Comparison of ENCODE assay signal across 8 cellular contexts in genomic region chr1:231335663-231336602, GRCh38. TPM values are rescaled to one million over a fixed set of nuclear protein-coding genes. Genes with fewer than 3 reads are reported as not detected.
DNase-seq lines count a peak whose midpoint lies in the region; ATAC-seq, FAIRE-seq and TF ChIP-seq lines count a peak whose summit lies in the region.

No MANE protein-coding gene starts in this region.

- H3K4me3 Mint-ChIP-seq in astrocyte (ENCODE audit: unreplicated experiment): peak overlapping the region; percentile 97

- H4K91ac ChIP-seq in mesenchymal stem cell (ENCODE audit: low read length): no peak overlapping the region

- no peaks in the 10 kb centered on the region for H3K9me3 ChIP-seq in heart left ventricle
- H3K9me3 ChIP-seq in astrocyte (ENCODE audit: insufficient read depth, low read depth, low read length): no peaks in the 10 kb centered on the region
- H3K9me3 ChIP-seq in mesenchymal stem cell (ENCODE audit: control insufficient read depth, low read length): no peaks in the 10 kb centered on the region
- no peaks in the 10 kb centered on the region for H3K9me3 ChIP-seq in vagina
- no peaks in the 10 kb centered on the region for H3K9me3 ChIP-seq in adrenal gland (replicated peaks in 1 of 3)

- TF ChIP-seq POLR2A in heart left ventricle (IDR thresholded peaks at IDR 0.05): no peak
- no peak for TF ChIP-seq POLR2A in vagina (IDR thresholded peaks at IDR 0.05)
- TF ChIP-seq POLR2A in adrenal gland (IDR thresholded peaks at IDR 0.05): no peak

- H4K8ac ChIP-seq in mesenchymal stem cell (ENCODE audit: low read length): no peak overlapping the region

- H2BK5ac ChIP-seq in mesenchymal stem cell (ENCODE audit: low read depth, low read length, poor library complexity, severe bottlenecking): no peak overlapping the region

- intact Hi-C loops in heart left ventricle (cut with DNase I): loop anchor here in 6 of 10 donors (2.0 to 10.0 kb wide), 5 partner anchors 79 to 191 kb away; partner anchors contain the start of genes GNPAT (in 5 of the 6) and TSNAX (in 1 of the 6)
- intact Hi-C loops in left cardiac atrium (cut with DNase I): loop anchor here in 1 of 2 donors (5.0 kb wide), 1 partner anchor 64 kb away; no protein-coding TSS in a partner anchor
- intact Hi-C loops in vagina (cut with DNase I): loop anchor here (10.0 kb wide), 1 partner anchor 199 kb away; no protein-coding TSS in a partner anchor
- intact Hi-C loops in adrenal gland (cut with DNase I): loop anchor here in 1 of 2 donors (10.0 kb wide), 1 partner anchor 259 kb away; no protein-coding TSS in a partner anchor

- no peak for FAIRE-seq in astrocyte (lab: Jason Lieb, UNC)

- H3K14ac ChIP-seq in mesenchymal stem cell (ENCODE audit: low read length in 2 of 2): no peak overlapping the region

- TF ChIP-seq CTCF in heart left ventricle (IDR thresholded peaks at IDR 0.05): no peak
- TF ChIP-seq CTCF in astrocyte (IDR thresholded peaks at IDR 0.05; ENCODE audit: insufficient read depth, low read depth, low read length): no peak
- no peak for TF ChIP-seq CTCF in vagina (IDR thresholded peaks at IDR 0.05)
- no peak for TF ChIP-seq CTCF in adrenal gland (IDR thresholded peaks at IDR 0.05)

- H3K27ac ChIP-seq in heart left ventricle (peak overlapping the region in 2 of 12 donors; percentile 95 to 96), astrocyte (ENCODE audit: low read depth, low read length) (no peak overlapping the region), mesenchymal stem cell (ENCODE audit: low read length, poor library complexity, severe bottlenecking) (no peak overlapping the region), vagina (no peak overlapping the region), adrenal gland (no peak overlapping the region)

- H3K79me1 ChIP-seq in mesenchymal stem cell (replicated peaks; ENCODE audit: low read length, poor library complexity, severe bottlenecking): peaks cover 5% of the 10 kb centered on the region

- H3K4me1 ChIP-seq in heart left ventricle (peaks cover 14 to 70% (median 55%) of the 10 kb centered on the region in 12 donors), astrocyte (ENCODE audit: insufficient read depth, low read length) (peaks cover 41% of the 10 kb centered on the region), mesenchymal stem cell (ENCODE audit: control insufficient read depth, insufficient read depth, low read depth, low read length) (peaks cover 18% of the 10 kb centered on the region), vagina (peaks cover 67% of the 10 kb centered on the region), adrenal gland (replicated peaks in 1 of 2) (peaks cover 42 to 55% of the 10 kb centered on the region in 2 donors)

- H3K4me2 ChIP-seq in astrocyte (ENCODE audit: low read length) (peak overlapping the region; percentile 96), mesenchymal stem cell (ENCODE audit: low read length, poor library complexity, severe bottlenecking) (peak overlapping the region; percentile 76)

- H3K9ac ChIP-seq in astrocyte (ENCODE audit: low read length) (peak overlapping the region; percentile 99), mesenchymal stem cell (ENCODE audit: low read length) (peak overlapping the region; percentile 96)

- H2BK15ac ChIP-seq in mesenchymal stem cell (ENCODE audit: low read depth, poor library complexity, severe bottlenecking): no peak overlapping the region

- peak overlapping the region; percentile 93 for H3K27ac Mint-ChIP-seq in astrocyte (ENCODE audit: unreplicated experiment)

- DNase-seq in heart left ventricle: no peak
- DNase-seq in left cardiac atrium: no peak
- no peak for DNase-seq in astrocyte (ENCODE audit: low read depth)
- peak; percentile 11 for DNase-seq in mesenchymal stem cell
- no peak for DNase-seq in vagina (ENCODE audit: extremely low spot score in 2 of 2)
- no peak for DNase-seq in left lobe of liver (ENCODE audit: low spot score)
- no peak for DNase-seq in RPMI8226
- no peak for DNase-seq in adrenal gland

- H3K18ac ChIP-seq in mesenchymal stem cell (ENCODE audit: low read depth in 1 of 2, low read length in 2 of 2): no peak overlapping the region

- H3K4me3 ChIP-seq in heart left ventricle (peak overlapping the region; percentile 63 to 96 (median 82)), astrocyte (ENCODE audit: insufficient read depth, low read depth, low read length) (peak overlapping the region; percentile 99), mesenchymal stem cell (ENCODE audit: insufficient read depth in 1 of 2, low read depth in 1 of 2, low read length in 2 of 2) (peak overlapping the region in 1 of 2 experiments; percentile 99), vagina (peak overlapping the region; percentile 72 to 95), adrenal gland (peak overlapping the region in 2 of 4 donors; percentile 71 to 90)

- H3K4me1 Mint-ChIP-seq in astrocyte (ENCODE audit: low read depth, unreplicated experiment): peaks cover 33% of the 10 kb centered on the region

- H3K9me3 Mint-ChIP-seq in astrocyte (ENCODE audit: unreplicated experiment): no peaks in the 10 kb centered on the region

- no peak overlapping the region for H2BK120ac ChIP-seq in mesenchymal stem cell (ENCODE audit: low read depth, low read length)

- peaks cover 54% of the 10 kb centered on the region for H4K20me1 ChIP-seq in astrocyte (ENCODE audit: insufficient read depth, low read length)

- no peaks in the 10 kb centered on the region for H3K27me3 Mint-ChIP-seq in astrocyte (ENCODE audit: low read depth, unreplicated experiment)

- no peak for ATAC-seq in heart left ventricle
- ATAC-seq in left cardiac atrium: no peak
- no peak for ATAC-seq in left lobe of liver

- no peak overlapping the region for H2AK5ac ChIP-seq in mesenchymal stem cell (ENCODE audit: low read length, severe bottlenecking)

- H3K79me2 ChIP-seq in astrocyte (ENCODE audit: insufficient read depth, low read length): peaks cover 89% of the 10 kb centered on the region

- no peak overlapping the region for H3K4ac ChIP-seq in mesenchymal stem cell (ENCODE audit: low read depth in 1 of 2, low read length in 2 of 2)

- H2AFZ ChIP-seq in astrocyte (ENCODE audit: low read depth, low read length): no peak overlapping the region
- no peak overlapping the region for H2AFZ ChIP-seq in mesenchymal stem cell (ENCODE audit: low read depth, low read length)

- H3K36me3 ChIP-seq in heart left ventricle (peaks cover 0 to 34% (median 18%) of the 10 kb centered on the region in 9 donors), astrocyte (ENCODE audit: insufficient read depth, low read length) (no peaks in the 10 kb centered on the region), mesenchymal stem cell (ENCODE audit: control insufficient read depth in 1 of 2, insufficient read depth in 2 of 2, low read depth in 1 of 2, low read length in 2 of 2) (peaks cover 3 to 46% of the 10 kb centered on the region in 2 experiments), vagina (no peaks in the 10 kb centered on the region), adrenal gland (replicated peaks in 1 of 2) (no peaks in the 10 kb centered on the region)

- WGBS in heart left ventricle, 4 donors: 46 to 59% (median 52%) methylated on average over 18 to 21 of the region's 21 CpGs
- 83% methylated on average over 20 of the region's 21 CpGs for WGBS in mesenchymal stem cell
- WGBS in adrenal gland, 4 donors: 60 to 78% (median 68%) methylated on average over 18 to 21 of the region's 21 CpGs

- no peak overlapping the region for H2BK12ac ChIP-seq in mesenchymal stem cell (ENCODE audit: low read length in 2 of 2)

- H3K36me3 Mint-ChIP-seq in astrocyte (ENCODE audit: low read depth, unreplicated experiment): peaks cover 1% of the 10 kb centered on the region

- H3K27me3 ChIP-seq in heart left ventricle: no peaks in the 10 kb centered on the region
- H3K27me3 ChIP-seq in astrocyte (ENCODE audit: insufficient read depth, low read length): no peaks in the 10 kb centered on the region
- H3K27me3 ChIP-seq in mesenchymal stem cell (ENCODE audit: control insufficient read depth in 1 of 2, insufficient read depth in 1 of 2, low read length in 2 of 2): no peaks in the 10 kb centered on the region
- no peaks in the 10 kb centered on the region for H3K27me3 ChIP-seq in vagina
- H3K27me3 ChIP-seq in adrenal gland: no peaks in the 10 kb centered on the region

- no peak overlapping the region for H3K23ac ChIP-seq in mesenchymal stem cell (ENCODE audit: low read length in 2 of 2)

RNA-seq across cellular contexts. Expression of gene EXOC8, which starts 1.7 kb away (rescaled TPM):
- total RNA-seq in heart left ventricle (10 to 100 TPM; 10.2 to 14.8 (median 12.8) TPM), left cardiac atrium (10 to 100 TPM; 12.0 to 17.0 TPM), astrocyte (14.7 and 15.2 TPM in 2 replicates), vagina (11.5 TPM), left lobe of liver (7.1 TPM), adrenal gland (10 to 100 TPM in 7 of 8 donors, 1 to 10 TPM in 1; 9.6 to 21.1 (median 15.3) TPM)
- polyA plus RNA-seq in heart left ventricle (1 to 10 TPM; 3.7 to 9.7 TPM), adrenal gland (10 to 100 TPM in 1 of 3 donors, 1 to 10 TPM in 2; 2.4 to 11.9 (median 3.5) TPM)
- 4.7 TPM for polyA plus RNA-seq in mesenchymal stem cell (2013, experiment 1 of 2)
- polyA plus RNA-seq in mesenchymal stem cell (2013, experiment 2 of 2): 4.8 TPM

RNA-seq across cellular contexts. Expression of gene SPRTN, which starts 2.2 kb away (rescaled TPM):
- total RNA-seq in heart left ventricle (10 to 100 TPM in 1 of 9 donors, 1 to 10 TPM in 8; 5.9 to 10.6 (median 8.1) TPM), left cardiac atrium (1 to 10 TPM; 6.8 to 7.7 TPM), astrocyte (13.6 and 15.9 TPM in 2 replicates), vagina (22.6 TPM), left lobe of liver (7.0 TPM), adrenal gland (10 to 100 TPM in 5 of 8 donors, 1 to 10 TPM in 3; 6.3 to 13.5 (median 11.0) TPM)
- polyA plus RNA-seq in heart left ventricle (1 to 10 TPM; 3.2 to 7.3 TPM), adrenal gland (10 to 100 TPM in 1 of 3 donors, 1 to 10 TPM in 2; 3.9 to 14.0 (median 5.1) TPM)
- 14.0 TPM for polyA plus RNA-seq in mesenchymal stem cell (2013, experiment 1 of 2)
- 11.6 TPM for polyA plus RNA-seq in mesenchymal stem cell (2013, experiment 2 of 2)
